Comparison of ENCODE assay signal across 1 cellular context in the genomic region with DNA sequence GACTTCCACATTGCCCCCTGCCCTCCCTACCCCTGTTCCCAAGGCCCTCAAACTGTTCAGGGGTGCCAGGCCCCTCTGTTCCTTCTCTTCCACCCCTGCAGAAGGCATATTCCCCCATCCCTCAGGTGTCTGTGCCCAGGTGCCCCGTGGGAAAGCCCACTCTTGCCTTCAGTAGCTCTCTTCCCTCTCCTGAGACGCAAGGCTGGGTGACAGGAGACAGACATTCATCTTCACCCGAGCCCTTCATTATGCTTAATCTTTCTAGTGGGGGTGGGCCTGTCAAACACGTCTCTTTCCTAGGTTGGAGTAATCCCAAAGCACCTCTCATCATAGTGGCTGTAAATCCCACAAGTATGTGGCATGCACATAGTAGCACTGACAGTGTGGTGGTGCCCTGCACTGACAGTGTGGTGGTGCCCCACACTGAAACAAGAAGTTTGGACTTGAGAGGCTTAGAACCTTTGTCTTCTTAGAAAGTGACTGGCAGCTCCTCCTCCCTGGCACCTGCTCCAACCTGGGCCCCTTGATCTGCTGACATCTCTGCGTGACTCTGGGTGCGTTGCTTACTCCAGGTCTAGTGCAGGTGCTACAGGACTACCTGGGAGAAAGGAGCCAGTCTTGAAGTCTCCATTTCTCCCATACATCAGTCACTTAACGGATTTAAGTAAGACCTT.
TF ChIP-seq lines count a peak whose summit lies in the region.

No MANE protein-coding gene starts in this region.

TF ChIP-seq in endothelial cell of umbilical vein, 7 proteins besides CTCF, POLR2A, EP300 and RAD21:
- TF ChIP-seq POLR2AphosphoS5 (IDR thresholded peaks at IDR 0.05; ENCODE audit: insufficient read depth, low read depth, low read length) (no peak), GATA2 (IDR thresholded peaks at IDR 0.05; ENCODE audit: insufficient read depth, insufficient read length, low read depth, low read length) (no peak), EZH2 (IDR thresholded peaks at IDR 0.05; ENCODE audit: borderline replicate concordance, low read depth, low read length, severe bottlenecking) (no peak), MYC (IDR thresholded peaks at IDR 0.05; ENCODE audit: low read depth, low read length) (no peak), JUN (IDR thresholded peaks at IDR 0.05; ENCODE audit: borderline replicate concordance, insufficient read depth, insufficient read length, low read depth) (no peak), FOS (IDR thresholded peaks at IDR 0.05; ENCODE audit: borderline replicate concordance, insufficient read depth, low read length) (no peak)
- TF ChIP-seq, protein P1, sequence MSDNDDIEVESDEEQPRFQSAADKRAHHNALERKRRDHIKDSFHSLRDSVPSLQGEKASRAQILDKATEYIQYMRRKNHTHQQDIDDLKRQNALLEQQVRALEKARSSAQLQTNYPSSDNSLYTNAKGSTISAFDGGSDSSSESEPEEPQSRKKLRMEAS (IDR thresholded peaks at IDR 0.05; ENCODE audit: insufficient read depth, insufficient read length) = no peak
